ENCODE assay signal across 14 cellular contexts in genomic region chr22:39920134-39920743, GRCh38. TPM values are rescaled to one million over a fixed set of nuclear protein-coding genes. Genes with fewer than 3 reads are reported as not detected.
DNase-seq lines count a peak whose midpoint lies in the region; ATAC-seq lines count a peak whose summit lies in the region.
"Had no signal": no experiment of that assay in that cellular context is flagged by ENCODE, and none has a peak within 500 bp of the region (broad histone marks: within the 10 kb centered on the region; RNA-seq: fewer than 3 reads in every experiment).

No MANE protein-coding gene starts in this region.

- in situ Hi-C loops in G401 (cut with HindIII; ENCODE audit: low sequenced_read_pairs), result loop anchor here (10.0 kb wide), 1 partner anchor 85 kb away; no protein-coding TSS in a partner anchor

- H3K27me3 Mint-ChIP-seq in activated T-helper 2 cell treated with anti-CD3 and anti-CD28 coated beads, Interferon-gamma antibody, Interleukin-2, Interleukin-4, amounts not matched to agents 10 μg/mL and 5 μg/mL and 100 μg/mL, durations not matched to agents 14 hours and 24 hours and 36 hours (ENCODE audit: low read depth), result no peaks in the 10 kb centered on the region
- H3K27me3 Mint-ChIP-seq in natural killer cell treated with Interleukin-12 subunit alpha and Interleukin-12 subunit beta and Interleukin-15 and Interleukin-18, amount 100 ng/mL, for 72 hours, result no peaks in the 10 kb centered on the region
- no peaks in the 10 kb centered on the region for H3K27me3 Mint-ChIP-seq in stimulated activated naive CD8-positive, alpha-beta T cell treated with anti-CD3 and anti-CD28 coated beads, Interleukin-15, amount 100 ng/mL, for 72 hours

- peaks cover 23% of the 10 kb centered on the region for H3K36me3 Mint-ChIP-seq in activated T-helper 2 cell treated with anti-CD3 and anti-CD28 coated beads, Interferon-gamma antibody, Interleukin-2, Interleukin-4, amounts not matched to agents 10 μg/mL and 5 μg/mL and 100 μg/mL, durations not matched to agents 14 hours and 24 hours and 36 hours (ENCODE audit: low read depth)
- no peaks in the 10 kb centered on the region for H3K36me3 Mint-ChIP-seq in natural killer cell treated with Interleukin-12 subunit alpha and Interleukin-12 subunit beta and Interleukin-15 and Interleukin-18, amount 100 ng/mL, for 72 hours

- H3K4me3 Mint-ChIP-seq in activated T-helper 2 cell treated with anti-CD3 and anti-CD28 coated beads, Interferon-gamma antibody, Interleukin-2, Interleukin-4, amounts not matched to agents 10 μg/mL and 5 μg/mL and 100 μg/mL, durations not matched to agents 14 hours and 24 hours and 36 hours (ENCODE audit: low read depth), result peak overlapping the region; percentile 74
- H3K4me3 Mint-ChIP-seq in natural killer cell treated with Interleukin-12 subunit alpha and Interleukin-12 subunit beta and Interleukin-15 and Interleukin-18, amount 100 ng/mL, for 72 hours, result peak overlapping the region; percentile 79
- H3K4me3 Mint-ChIP-seq in stimulated activated naive CD8-positive, alpha-beta T cell treated with anti-CD3 and anti-CD28 coated beads, Interleukin-15, amount 100 ng/mL, for 72 hours, result peak overlapping the region; percentile 79 to 91

- no peaks in the 10 kb centered on the region for H3K9me3 Mint-ChIP-seq in activated T-helper 2 cell treated with anti-CD3 and anti-CD28 coated beads, Interferon-gamma antibody, Interleukin-2, Interleukin-4, amounts not matched to agents 10 μg/mL and 5 μg/mL and 100 μg/mL, durations not matched to agents 14 hours and 24 hours and 36 hours
- no peaks in the 10 kb centered on the region for H3K9me3 Mint-ChIP-seq in natural killer cell treated with Interleukin-12 subunit alpha and Interleukin-12 subunit beta and Interleukin-15 and Interleukin-18, amount 100 ng/mL, for 72 hours
- no peaks in the 10 kb centered on the region for H3K9me3 Mint-ChIP-seq in stimulated activated naive CD8-positive, alpha-beta T cell treated with anti-CD3 and anti-CD28 coated beads, Interleukin-15, amount 100 ng/mL, for 72 hours

- peak; percentile 54 for DNase-seq in activated CD4-positive, alpha-beta T cell treated with anti-CD3 and anti-CD28 coated beads for 24 hours (ENCODE audit: low read depth in 2 of 2)
- no peak for DNase-seq in activated CD4-positive, alpha-beta T cell treated with anti-CD3 and anti-CD28 coated beads for 1 hour
- DNase-seq in activated T-helper 2 cell treated with anti-CD3 and anti-CD28 coated beads, Interferon-gamma antibody, Interleukin-2, Interleukin-4, amounts not matched to agents 10 μg/mL and 5 μg/mL and 100 μg/mL, durations not matched to agents 14 hours and 24 hours and 36 hours (ENCODE audit: low spot score), result peak; percentile 57
- no peak for DNase-seq in natural killer cell treated with Interleukin-12 subunit alpha and Interleukin-12 subunit beta and Interleukin-15 and Interleukin-18, amount 100 ng/mL, for 72 hours (ENCODE audit: low spot score)
- peak; percentile 69 to 73 for DNase-seq in stimulated activated naive CD8-positive, alpha-beta T cell treated with anti-CD3 and anti-CD28 coated beads, Interleukin-15, amount 100 ng/mL, for 72 hours
- DNase-seq in NCI-H446 (lab: John Stamatoyannopoulos, UW), result no peak
- DNase-seq in G401 (ENCODE audit: low spot score), result no peak
- DNase-seq: aorta, NCI-H187 had no signal

- peak; percentile 88 for ATAC-seq in natural killer cell treated with Interleukin-12 subunit alpha and Interleukin-12 subunit beta and Interleukin-15 and Interleukin-18, amount 100 ng/mL, for 72 hours
- peak; percentile 84 for ATAC-seq in stimulated activated naive CD8-positive, alpha-beta T cell treated with anti-CD3 and anti-CD28 coated beads, Interleukin-15, amount 100 ng/mL, for 72 hours
- ATAC-seq in GM21619 (IDR thresholded peaks at IDR 0.05; ENCODE audit: unreplicated experiment), result no peak
- ATAC-seq: left lobe of liver had no signal

- H3K4me1 Mint-ChIP-seq in activated T-helper 2 cell treated with anti-CD3 and anti-CD28 coated beads, Interferon-gamma antibody, Interleukin-2, Interleukin-4, amounts not matched to agents 10 μg/mL and 5 μg/mL and 100 μg/mL, durations not matched to agents 14 hours and 24 hours and 36 hours (ENCODE audit: low read depth), result peaks cover 83% of the 10 kb centered on the region
- peaks cover 62 to 72% of the 10 kb centered on the region in 2 donors for H3K4me1 Mint-ChIP-seq in natural killer cell treated with Interleukin-12 subunit alpha and Interleukin-12 subunit beta and Interleukin-15 and Interleukin-18, amount 100 ng/mL, for 72 hours (ENCODE audit: low read depth in 2 of 2)
- peaks cover 84% of the 10 kb centered on the region for H3K4me1 Mint-ChIP-seq in stimulated activated naive CD8-positive, alpha-beta T cell treated with anti-CD3 and anti-CD28 coated beads, Interleukin-15, amount 100 ng/mL, for 72 hours

- intact Hi-C loops in activated T-helper 2 cell treated with anti-CD3 and anti-CD28 coated beads, Interferon-gamma antibody, Interleukin-2, Interleukin-4, amounts not matched to agents 10 μg/mL and 5 μg/mL and 100 μg/mL, durations not matched to agents 14 hours and 24 hours and 36 hours (cut with micrococcal nuclease), result loop anchor here (1.0 to 5.0 kb wide), 4 partner anchors 10 to 407 kb away; no protein-coding TSS in a partner anchor

- peak overlapping the region; percentile 97 for H3K27ac Mint-ChIP-seq in activated T-helper 2 cell treated with anti-CD3 and anti-CD28 coated beads, Interferon-gamma antibody, Interleukin-2, Interleukin-4, amounts not matched to agents 10 μg/mL and 5 μg/mL and 100 μg/mL, durations not matched to agents 14 hours and 24 hours and 36 hours
- peak overlapping the region; percentile 74 to 82 for H3K27ac Mint-ChIP-seq in natural killer cell treated with Interleukin-12 subunit alpha and Interleukin-12 subunit beta and Interleukin-15 and Interleukin-18, amount 100 ng/mL, for 72 hours
- H3K27ac Mint-ChIP-seq in stimulated activated naive CD8-positive, alpha-beta T cell treated with anti-CD3 and anti-CD28 coated beads, Interleukin-15, amount 100 ng/mL, for 72 hours, result peak overlapping the region; percentile 91 to 96

RNA-seq across cellular contexts. Expression of gene GRAP2, which starts 19.4 kb away (rescaled TPM):
- 44.1 and 46.5 TPM in 2 replicates for total RNA-seq in activated T-helper 2 cell treated with anti-CD3 and anti-CD28 coated beads, Interferon-gamma antibody, Interleukin-2, Interleukin-4, amounts not matched to agents 10 μg/mL and 5 μg/mL and 100 μg/mL, durations not matched to agents 14 hours and 24 hours and 36 hours
- 10 to 100 TPM; 13.2 to 36.4 TPM for total RNA-seq in natural killer cell treated with Interleukin-12 subunit alpha and Interleukin-12 subunit beta and Interleukin-15 and Interleukin-18, amount 100 ng/mL, for 72 hours
- total RNA-seq in G401 (2014; rRNA removed; shearing (Covaris generic)), result 0.47 and 0.49 TPM in 2 replicates
- total RNA-seq: H1, IMR-90 had no signal

RNA-seq across cellular contexts. Expression of gene ENTHD1, which starts 26.7 kb away (rescaled TPM):
- 0.11 TPM in 2 replicates for total RNA-seq in activated T-helper 2 cell treated with anti-CD3 and anti-CD28 coated beads, Interferon-gamma antibody, Interleukin-2, Interleukin-4, amounts not matched to agents 10 μg/mL and 5 μg/mL and 100 μg/mL, durations not matched to agents 14 hours and 24 hours and 36 hours
- total RNA-seq in natural killer cell treated with Interleukin-12 subunit alpha and Interleukin-12 subunit beta and Interleukin-15 and Interleukin-18, amount 100 ng/mL, for 72 hours, result not detected
- total RNA-seq in G401 (2014; rRNA removed; shearing (Covaris generic)), result not detected in 2 replicates
- total RNA-seq: H1, IMR-90, left lobe of liver, thoracic aorta had no signal

RNA-seq across cellular contexts. Expression of gene TMA7B, which starts 40.0 kb away (rescaled TPM):
- total RNA-seq in activated T-helper 2 cell treated with anti-CD3 and anti-CD28 coated beads, Interferon-gamma antibody, Interleukin-2, Interleukin-4, amounts not matched to agents 10 μg/mL and 5 μg/mL and 100 μg/mL, durations not matched to agents 14 hours and 24 hours and 36 hours, result 1.7 and 2.0 TPM in 2 replicates
- 1 to 10 TPM in 1 of 2 donors, under 1 TPM in 1; 0.86 to 2.8 TPM for total RNA-seq in natural killer cell treated with Interleukin-12 subunit alpha and Interleukin-12 subunit beta and Interleukin-15 and Interleukin-18, amount 100 ng/mL, for 72 hours
- total RNA-seq in G401 (2014; rRNA removed; shearing (Covaris generic)), result not detected in 2 replicates
- total RNA-seq: H1, IMR-90, left lobe of liver had no signal

Comparison
In these comparisons a context has a peak if more than half of its experiments do, and no peak if none do; other contexts are left out.
1. DNase-seq: peak in activated CD4-positive, alpha-beta T cell treated with anti-CD3 and anti-CD28 coated beads for 24 hours (2 of 2), activated T-helper 2 cell treated with anti-CD3 and anti-CD28 coated beads, Interferon-gamma antibody, Interleukin-2, Interleukin-4, amounts not matched to agents 10 μg/mL and 5 μg/mL and 100 μg/mL, durations not matched to agents 14 hours and 24 hours and 36 hours (single experiment) and stimulated activated naive CD8-positive, alpha-beta T cell treated with anti-CD3 and anti-CD28 coated beads, Interleukin-15, amount 100 ng/mL, for 72 hours (2 of 2); none in activated CD4-positive, alpha-beta T cell treated with anti-CD3 and anti-CD28 coated beads for 1 hour (single experiment), natural killer cell treated with Interleukin-12 subunit alpha and Interleukin-12 subunit beta and Interleukin-15 and Interleukin-18, amount 100 ng/mL, for 72 hours (single experiment), NCI-H446 (0 of 2) and G401 (single experiment).
2. Peak in every context shown above with its lines, with median percentiles within 50 percentile points of each other: H3K27ac Mint-ChIP-seq and H3K4me3 Mint-ChIP-seq.